Comparison of ENCODE assay signal across 18 cellular contexts in genomic region chr14:70489579-70490175, GRCh38. TPM values are rescaled to one million over a fixed set of nuclear protein-coding genes. Genes with fewer than 3 reads are reported as not detected.
A peak's percentile ranks its signal among the peaks of the same experiment; 100 is the strongest.
DNase-seq lines count a peak whose midpoint lies in the region; TF ChIP-seq lines count a peak whose summit lies in the region.
"Had no signal": no experiment of that assay in that cellular context is flagged by ENCODE, and none has a peak within 500 bp of the region (broad histone marks: within the 10 kb centered on the region; RNA-seq: fewer than 3 reads in every experiment).

No MANE protein-coding gene starts in this region.

- POLR2A ChIA-PET in A673 (lab: Charles Lee; ENCODE audit: low non-redundant PET) = no interaction called here

- H3K56ac ChIP-seq in mesendoderm (ENCODE audit: low read length) = no peak overlapping the region

- CTCF ChIA-PET in A673 (lab: Charles Lee) = no interaction called here

- no peaks in the 10 kb centered on the region for H3K79me1 ChIP-seq in mesendoderm (ENCODE audit: low read length)

- no peaks in the 10 kb centered on the region for H3K4me1 Mint-ChIP-seq in endodermal cell
- H3K4me1 Mint-ChIP-seq: CD14-positive monocyte; CD4-positive, alpha-beta memory T cell; H9 had no signal

- no peak overlapping the region for H2BK5ac ChIP-seq in mesendoderm (ENCODE audit: low read length)

- H3K4me1 ChIP-seq in A673 (ENCODE audit: insufficient read depth, low read length, poor library complexity, severe bottlenecking) (no peaks in the 10 kb centered on the region), HUES64 (ENCODE audit: insufficient read depth, low read length) (no peaks in the 10 kb centered on the region), endodermal cell (ENCODE audit: control insufficient read depth, insufficient read depth, low read length) (no peaks in the 10 kb centered on the region), mesendoderm (ENCODE audit: control insufficient read depth, low read depth, low read length) (no peaks in the 10 kb centered on the region)
- H3K4me1 ChIP-seq: A549, BLaER1 had no signal

- intact Hi-C loops in A673 (cut with micrococcal nuclease; ENCODE audit: unreplicated experiment) = no loop called here

- no peak overlapping the region for H3K23ac ChIP-seq in mesendoderm (ENCODE audit: low read length)

- H4K8ac ChIP-seq in mesendoderm (ENCODE audit: low read depth, low read length) = no peak overlapping the region

- H3K27ac ChIP-seq in A673 (ENCODE audit: low read depth, low read length, poor library complexity, severe bottlenecking) = no peak overlapping the region
- peak overlapping the region; percentile 46; the same call in 1 of the 2 replicates for H3K27ac ChIP-seq in HUES64 (ENCODE audit: low read depth, low read length)
- H3K27ac ChIP-seq in endodermal cell (ENCODE audit: low read depth, low read length) = no peak overlapping the region
- H3K27ac ChIP-seq in mesendoderm (ENCODE audit: low read depth, low read length) = no peak overlapping the region
- H3K27ac ChIP-seq: 22Rv1, A549, BLaER1 had no signal

- H3K4me3 ChIP-seq in A673 (ENCODE audit: low read depth, low read length, poor library complexity, severe bottlenecking) = no peak overlapping the region
- H3K4me3 ChIP-seq in HUES64 (ENCODE audit: low read length) = no peak overlapping the region
- peak overlapping the region; percentile 53 for H3K4me3 ChIP-seq in endodermal cell (ENCODE audit: low read length)
- no peak overlapping the region for H3K4me3 ChIP-seq in mesendoderm (ENCODE audit: low read length)
- H3K4me3 ChIP-seq: A549, BLaER1 had no signal

- 61% methylated on average over 3 of the region's 3 CpGs for WGBS in HUES64
- WGBS in endodermal cell (ENCODE audit: insufficient coverage in 1 of 2, insufficient read length in 1 of 2), 2 experiments = 76 to 84% methylated on average over 3 of the region's 3 CpGs
- no CpG with 5 or more reads among the region's 3 CpGs for WGBS in mesendoderm (ENCODE audit: extremely low coverage, insufficient coverage, low lambda C conversion rate)

- no peak overlapping the region for H3K4me2 ChIP-seq in mesendoderm (ENCODE audit: low read length)
- H3K4me2 ChIP-seq: A549, BLaER1 had no signal

- peaks cover 6% of the 10 kb centered on the region for H3K9me3 ChIP-seq in A673 (ENCODE audit: low read depth, low read length, poor library complexity, severe bottlenecking)
- H3K9me3 ChIP-seq in HUES64 (ENCODE audit: insufficient read depth, low read depth, low read length) = peaks cover 55% of the 10 kb centered on the region
- peaks cover 61% of the 10 kb centered on the region for H3K9me3 ChIP-seq in endodermal cell (ENCODE audit: control insufficient read depth, low read length)

- H3K79me2 ChIP-seq in mesendoderm (ENCODE audit: control insufficient read depth, insufficient read depth, low read length) = no peaks in the 10 kb centered on the region

- no peaks in the 10 kb centered on the region for H3K27me3 Mint-ChIP-seq in endodermal cell (ENCODE audit: insufficient read depth)
- H3K27me3 Mint-ChIP-seq: CD4-positive, alpha-beta memory T cell had no signal

- H2BK120ac ChIP-seq in mesendoderm (ENCODE audit: low read depth, low read length) = no peak overlapping the region

- H4K5ac ChIP-seq in mesendoderm (ENCODE audit: low read length) = no peak overlapping the region

- H3K9ac ChIP-seq in HUES64 (ENCODE audit: low read depth, low read length) (no peak overlapping the region), endodermal cell (ENCODE audit: extremely low read depth, low read length, poor library complexity, severe bottlenecking) (no peak overlapping the region), mesendoderm (ENCODE audit: low read length) (no peak overlapping the region)
- H3K9ac ChIP-seq: BLaER1 had no signal

- peaks cover 84% of the 10 kb centered on the region for H3K9me3 Mint-ChIP-seq in endodermal cell

- peaks cover 43% of the 10 kb centered on the region for H3K36me3 Mint-ChIP-seq in endodermal cell (ENCODE audit: low read depth)
- H3K36me3 Mint-ChIP-seq: CD14-positive monocyte had no signal

- H2BK15ac ChIP-seq in mesendoderm (replicated peaks; ENCODE audit: low read depth) = no peak overlapping the region

- H3K18ac ChIP-seq in mesendoderm (ENCODE audit: low read length) = no peak overlapping the region

- H3K4ac ChIP-seq in mesendoderm (ENCODE audit: low read depth, low read length) = no peak overlapping the region

- H3K36me3 ChIP-seq in A673 (ENCODE audit: insufficient read depth, low read length, poor library complexity, severe bottlenecking) (no peaks in the 10 kb centered on the region), HUES64 (ENCODE audit: insufficient read depth, low read length) (0 out of 2 replicates have a peak, but pooled peaks cover 3% of the 10 kb centered on the region), endodermal cell (ENCODE audit: control insufficient read depth, insufficient read depth, low read length) (peaks cover 12% of the 10 kb centered on the region), mesendoderm (ENCODE audit: control insufficient read depth, insufficient read depth, low read length) (no peaks in the 10 kb centered on the region)

- no peak overlapping the region for H2AK5ac ChIP-seq in mesendoderm (ENCODE audit: low read length)

- H3K4me3 Mint-ChIP-seq in endodermal cell = no peak overlapping the region
- H3K4me3 Mint-ChIP-seq: CD14-positive monocyte; CD4-positive, alpha-beta memory T cell; H9 had no signal

- TF ChIP-seq CTCF in A673 (conservative IDR thresholded peaks at IDR 0.05; ENCODE audit: low read depth, low read length) (no peak), endodermal cell (conservative IDR thresholded peaks at IDR 0.05) (no peak)

- no peak overlapping the region for H3K27ac Mint-ChIP-seq in endodermal cell
- H3K27ac Mint-ChIP-seq: CD14-positive monocyte; CD4-positive, alpha-beta memory T cell; H9 had no signal

- DNase-seq in A673 (ENCODE audit: low spot score) (peak; percentile 25), endodermal cell (no peak), mesendoderm (peak; percentile 22), NCI-H1694 treated with DMSO at 0.1 percent for 48 hours (lab: John Stamatoyannopoulos, UW) (no peak), medulla oblongata (ENCODE audit: extremely low spot score) (no peak), NCI-H2196 (lab: John Stamatoyannopoulos, UW; ENCODE audit: unreplicated experiment) (no peak)
- DNase-seq: CD4-positive, alpha-beta memory T cell; DMS153; DMS79; GF-D8; H9 had no signal

- BruUV-seq in A673 (replicated peaks; lab: Mats Ljungman, UMichigan) = no TSS peak

- no peaks in the 10 kb centered on the region for H3K27me3 ChIP-seq in A673 (replicated peaks; ENCODE audit: insufficient read depth, low read depth, low read length, poor library complexity)
- H3K27me3 ChIP-seq in HUES64 (ENCODE audit: insufficient read depth, low read length) = no peaks in the 10 kb centered on the region
- no peaks in the 10 kb centered on the region for H3K27me3 ChIP-seq in endodermal cell (ENCODE audit: control insufficient read depth, insufficient read depth, low read length, poor library complexity, severe bottlenecking)
- no peaks in the 10 kb centered on the region for H3K27me3 ChIP-seq in mesendoderm (ENCODE audit: insufficient read depth, low read length, poor library complexity)
- H3K27me3 ChIP-seq: BLaER1 had no signal

RNA-seq across cellular contexts. Expression of gene ADAM21, which starts 37.7 kb away (rescaled TPM):
- total RNA-seq in A673 (2021) (not detected in 2 replicates), endodermal cell (under 1 TPM in 1 of 2 donors, not detected in 1; 0.18 TPM)
- not detected for polyA plus RNA-seq in HUES64 (2013, experiment 1 of 2)
- not detected for polyA plus RNA-seq in HUES64 (2013, experiment 2 of 2)
- 0.14 TPM for polyA plus RNA-seq in endodermal cell (2013, experiment 1 of 2)
- 0.12 TPM for polyA plus RNA-seq in endodermal cell (2013, experiment 2 of 2)
- polyA plus RNA-seq in mesendoderm (2013, experiment 1 of 2) = 0.03 TPM
- 0.03 TPM for polyA plus RNA-seq in mesendoderm (2013, experiment 2 of 2)
- total RNA-seq: CD4-positive, alpha-beta memory T cell; H1; H9; HT-29 had no signal
- polyA plus RNA-seq: CD14-positive monocyte had no signal

RNA-seq across cellular contexts. Expression of gene ADAM20, which starts 45.1 kb away (rescaled TPM):
- total RNA-seq in A673 (2021) (0.30 and 0.48 TPM in 2 replicates), endodermal cell (1 to 10 TPM; 1.6 to 1.7 TPM)
- not detected for polyA plus RNA-seq in HUES64 (2013, experiment 1 of 2)
- polyA plus RNA-seq in HUES64 (2013, experiment 2 of 2) = not detected
- polyA plus RNA-seq in endodermal cell (2013, experiment 1 of 2) = 0.14 TPM
- 0.17 TPM for polyA plus RNA-seq in endodermal cell (2013, experiment 2 of 2)
- polyA plus RNA-seq in mesendoderm (2013, experiment 1 of 2) = 0.01 TPM
- not detected for polyA plus RNA-seq in mesendoderm (2013, experiment 2 of 2)
- polyA plus RNA-seq: CD14-positive monocyte; CD4-positive, alpha-beta memory T cell had no signal

Comparison
In these comparisons a context has a peak if more than half of its experiments do, and no peak if none do; other contexts are left out.
1. DNase-seq: peak in A673 (single experiment) and mesendoderm (single experiment); none in endodermal cell (single experiment), NCI-H1694 treated with DMSO at 0.1 percent for 48 hours (single experiment), medulla oblongata (single experiment) and NCI-H2196 (single experiment).